In the genomic region with DNA sequence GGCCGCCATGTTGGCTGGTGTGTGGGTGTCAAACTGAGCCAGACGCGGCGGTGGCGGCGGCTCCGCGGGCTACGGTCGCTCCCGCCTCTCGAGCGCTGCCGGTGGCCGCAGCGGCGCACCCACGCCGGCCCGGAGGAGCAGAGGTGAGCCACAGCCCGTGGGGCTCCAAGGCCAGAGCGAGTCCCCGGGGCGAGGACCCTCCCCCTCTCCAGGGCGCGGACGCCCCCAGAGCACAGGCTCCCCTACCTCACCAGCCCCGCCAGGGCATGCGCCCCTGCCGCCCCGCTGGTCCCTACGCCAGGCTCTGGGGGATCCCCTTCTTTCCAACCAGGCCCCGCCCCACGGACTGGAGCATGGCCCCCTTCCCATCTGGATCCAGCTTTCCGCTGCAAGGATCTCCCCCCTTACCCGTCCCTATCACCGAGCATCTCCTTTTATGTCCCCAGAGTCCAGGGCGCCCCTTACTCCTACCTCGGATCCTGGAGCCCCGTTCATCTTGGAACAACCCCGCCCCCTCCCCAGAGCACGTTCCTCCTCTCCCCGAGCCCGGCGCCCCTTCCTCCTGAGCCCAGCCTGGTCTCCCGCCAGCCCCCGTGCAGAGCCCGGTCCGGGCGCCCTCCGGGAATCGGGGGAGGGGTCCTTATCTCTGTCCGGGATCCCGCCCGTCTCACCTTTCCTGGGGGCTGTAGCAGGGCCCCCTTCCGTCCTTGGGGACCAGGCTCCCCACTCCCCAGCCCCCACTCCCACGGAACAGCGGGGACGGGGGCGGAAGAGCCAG, we compare ENCODE assay signal across 8 cellular contexts. TPM values are rescaled to one million over a fixed set of nuclear protein-coding genes. Genes with fewer than 3 reads are reported as not detected.
DNase-seq lines count a peak whose midpoint lies in the region; ATAC-seq and TF ChIP-seq lines count a peak whose summit lies in the region.

No MANE protein-coding gene starts in this region.

- H3K27ac ChIP-seq in colonic mucosa: peak overlapping the region; percentile 75
- H3K27ac ChIP-seq in lung (ENCODE audit: low read depth in 1 of 2, low read length in 1 of 2): peak overlapping the region; percentile 85 to 92

- DNase-seq in NCI-H2227 (lab: John Stamatoyannopoulos, UW; ENCODE audit: unreplicated experiment) (peak; percentile 41), NCI-H2227 treated with DMSO at 0.1 percent for 48 hours (lab: John Stamatoyannopoulos, UW) (no peak), T follicular helper cell (ENCODE audit: low read depth) (peak; percentile 0), colonic mucosa (peak; percentile 47), lung (ENCODE audit: low spot score) (peak; percentile 33)
- DNase-seq in stimulated activated effector memory CD8-positive, alpha-beta T cell treated with anti-CD3 and anti-CD28 coated beads, Interleukin-12 subunit alpha, Interleukin-12 subunit beta, amount 100 ng/mL, for 72 hours (ENCODE audit: low spot score in 2 of 2): peak; percentile 69 to 80

- H3K9me3 Mint-ChIP-seq in stimulated activated effector memory CD8-positive, alpha-beta T cell treated with anti-CD3 and anti-CD28 coated beads, Interleukin-12 subunit alpha, Interleukin-12 subunit beta, amount 100 ng/mL, for 72 hours: no peaks in the 10 kb centered on the region

- H3K27me3 ChIP-seq in colonic mucosa (no peaks in the 10 kb centered on the region), lung (ENCODE audit: control insufficient read depth, insufficient read depth) (no peaks in the 10 kb centered on the region)

- intact Hi-C loops in colonic mucosa (cut with DNase I): no loop called here

- no peaks in the 10 kb centered on the region for H3K36me3 ChIP-seq in colonic mucosa
- H3K36me3 ChIP-seq in lung (ENCODE audit: control insufficient read depth in 2 of 2, insufficient read depth in 2 of 2, low read length in 2 of 2): peaks cover 0 to 1% of the 10 kb centered on the region in 2 donors

- H3K4me1 ChIP-seq in colonic mucosa (no peaks in the 10 kb centered on the region), lung (ENCODE audit: control insufficient read depth in 2 of 2, insufficient read depth in 2 of 2, low read length in 2 of 2) (peaks cover 5 to 8% of the 10 kb centered on the region in 2 donors)

- H3K9ac ChIP-seq in colonic mucosa (ENCODE audit: low read depth in 2 of 2, low read length in 2 of 2): peak overlapping the region; percentile 85 to 88

- ATAC-seq in HG02973 (IDR thresholded peaks at IDR 0.05; ENCODE audit: unreplicated experiment) (peak; percentile 59), lung (ENCODE audit: insufficient read depth, low FRiP score) (peak; percentile 16), GM18519 (IDR thresholded peaks at IDR 0.05; ENCODE audit: low FRiP score, unreplicated experiment) (no peak)
- ATAC-seq in stimulated activated effector memory CD8-positive, alpha-beta T cell treated with anti-CD3 and anti-CD28 coated beads, Interleukin-12 subunit alpha, Interleukin-12 subunit beta, amount 100 ng/mL, for 72 hours: peak; percentile 69

- TF ChIP-seq CTCF in colonic mucosa (IDR thresholded peaks at IDR 0.05): peak; percentile 17
- no peak for TF ChIP-seq CTCF in lung (IDR thresholded peaks at IDR 0.05; ENCODE audit: control extremely low read depth, extremely low read depth)

- H3K4me3 Mint-ChIP-seq in stimulated activated effector memory CD8-positive, alpha-beta T cell treated with anti-CD3 and anti-CD28 coated beads, Interleukin-12 subunit alpha, Interleukin-12 subunit beta, amount 100 ng/mL, for 72 hours: peak overlapping the region; percentile 78

- peaks cover 6% of the 10 kb centered on the region for H3K4me1 Mint-ChIP-seq in stimulated activated effector memory CD8-positive, alpha-beta T cell treated with anti-CD3 and anti-CD28 coated beads, Interleukin-12 subunit alpha, Interleukin-12 subunit beta, amount 100 ng/mL, for 72 hours

- 0 to 1% methylated on average over 37 to 60 of the region's 60 CpGs for WGBS in lung, 2 donors

- H3K4me3 ChIP-seq in colonic mucosa: peak overlapping the region; percentile 97
- peak overlapping the region; percentile 96 for H3K4me3 ChIP-seq in lung

- no peaks in the 10 kb centered on the region for H3K36me3 Mint-ChIP-seq in stimulated activated effector memory CD8-positive, alpha-beta T cell treated with anti-CD3 and anti-CD28 coated beads, Interleukin-12 subunit alpha, Interleukin-12 subunit beta, amount 100 ng/mL, for 72 hours

- peak overlapping the region; percentile 80 for H3K27ac Mint-ChIP-seq in stimulated activated effector memory CD8-positive, alpha-beta T cell treated with anti-CD3 and anti-CD28 coated beads, Interleukin-12 subunit alpha, Interleukin-12 subunit beta, amount 100 ng/mL, for 72 hours

- H3K9me3 ChIP-seq in colonic mucosa (no peaks in the 10 kb centered on the region), lung (ENCODE audit: control insufficient read depth in 2 of 2, insufficient read depth in 1 of 2, low read length in 1 of 2) (no peaks in the 10 kb centered on the region)

RNA-seq across cellular contexts. Expression of gene EPN2, which starts 0.4 kb away (rescaled TPM):
- total RNA-seq in colonic mucosa: 10 to 100 TPM; 34.7 to 36.3 TPM
- 10 to 100 TPM; 51.0 to 73.7 TPM for total RNA-seq in lung
- polyA plus RNA-seq in lung: 10 to 100 TPM; 16.7 to 23.8 TPM
